In the genomic region with DNA sequence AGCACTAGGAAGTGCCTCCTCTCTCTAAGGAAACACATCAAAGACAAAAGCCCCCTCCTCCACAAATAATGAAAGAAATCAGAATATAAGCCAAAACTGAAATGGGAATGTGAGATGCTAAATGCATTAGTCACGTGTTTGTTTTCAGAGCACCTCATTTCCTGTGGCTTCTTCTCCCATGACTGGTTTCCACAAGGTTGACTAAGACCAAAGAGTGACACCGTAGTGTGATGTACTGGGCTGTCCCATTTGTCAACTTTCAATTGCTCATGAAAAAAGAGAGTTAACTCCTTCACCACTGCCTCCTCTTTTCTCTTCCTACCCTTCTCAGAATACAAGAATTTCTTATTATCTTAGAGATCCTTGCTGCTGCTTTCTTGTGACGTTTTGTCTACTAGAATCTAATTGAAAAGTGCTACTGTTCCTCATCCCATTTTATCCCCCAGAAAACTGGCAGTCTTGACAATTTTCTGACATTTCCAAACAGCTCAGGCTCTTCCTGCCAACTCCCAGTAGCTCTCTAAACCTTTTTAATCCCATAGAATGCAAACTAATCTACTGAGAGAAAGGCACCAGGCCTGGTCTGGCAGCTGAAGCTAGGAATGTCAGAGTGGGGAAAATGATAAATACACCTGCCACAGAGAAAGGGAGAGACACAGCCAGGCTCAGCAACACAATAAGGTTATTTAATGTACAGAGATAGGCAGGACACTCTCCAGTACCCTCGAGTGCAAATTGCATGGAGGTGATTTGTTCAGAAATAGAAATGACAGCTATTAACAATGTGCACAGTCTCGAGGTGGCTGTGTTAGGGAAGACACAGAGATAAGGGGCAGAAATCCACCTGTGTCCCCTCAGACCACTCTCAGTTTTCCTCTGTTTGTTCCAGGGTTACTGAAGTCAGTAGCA, we compare ENCODE assay signal across 20 cellular contexts.
DNase-seq lines count a peak whose midpoint lies in the region; ATAC-seq, FAIRE-seq and TF ChIP-seq lines count a peak whose summit lies in the region.
"Had no signal": no experiment of that assay in that cellular context is flagged by ENCODE, and none has a peak within 500 bp of the region (broad histone marks: within the 10 kb centered on the region; RNA-seq: fewer than 3 reads in every experiment).

No MANE protein-coding gene starts in this region.

- no peak for FAIRE-seq in keratinocyte (lab: Jason Lieb, UNC)
- FAIRE-seq: GM12892 had no signal

- H2AFZ ChIP-seq in keratinocyte (ENCODE audit: control insufficient read depth, low read length), result no peak overlapping the region

- H3K36me3 ChIP-seq in keratinocyte (ENCODE audit: control insufficient read depth in 2 of 2, extremely low read depth in 1 of 2, insufficient read depth in 2 of 2, low read length in 2 of 2), result no peaks in the 10 kb centered on the region
- no peaks in the 10 kb centered on the region for H3K36me3 ChIP-seq in H7 (replicated peaks; ENCODE audit: control insufficient read depth, insufficient read depth, low read length)
- H3K36me3 ChIP-seq: colonic mucosa, prostate gland, uterus had no signal

- dilution Hi-C loops in keratinocyte (cut with MboI; ENCODE audit: extremely low pct_ligation_motif_present, low sequenced_read_pairs), result no loop called here

- no peaks in the 10 kb centered on the region for H3K9me1 ChIP-seq in keratinocyte (ENCODE audit: control insufficient read depth, extremely low read depth, insufficient read depth, low read length)

- H3K79me2 ChIP-seq in keratinocyte (ENCODE audit: control insufficient read depth, insufficient read depth, low read length), result no peaks in the 10 kb centered on the region

- H3K27ac ChIP-seq in keratinocyte (ENCODE audit: control insufficient read depth, insufficient read depth, low read length), result no peak overlapping the region
- H3K27ac ChIP-seq: colonic mucosa, prostate gland, uterus had no signal

- ATAC-seq in HG02610 (IDR thresholded peaks at IDR 0.05; ENCODE audit: unreplicated experiment), result peak; percentile 78
- no peak for ATAC-seq in HG03571 (IDR thresholded peaks at IDR 0.05; ENCODE audit: unreplicated experiment)
- ATAC-seq in HG02884 (IDR thresholded peaks at IDR 0.05; ENCODE audit: unreplicated experiment), result no peak
- ATAC-seq in HG03097 (IDR thresholded peaks at IDR 0.05; ENCODE audit: low FRiP score, unreplicated experiment), result no peak

- DNase-seq in AG08395 (ENCODE audit: low spot score) (peak; percentile 6), SK-N-DZ (ENCODE audit: low spot score) (peak; percentile 60), keratinocyte (ENCODE audit: low read depth, low spot score) (no peak), H7 (no peak)
- DNase-seq: activated naive CD4-positive, alpha-beta T cell treated with anti-CD3 and anti-CD28 coated beads, Interleukin-2, amount 50 U/mL, for 16 hours; AML-193; colonic mucosa; DMS79; GOT3; midbrain; MM.1S; NCI-H526; stimulated activated CD4-positive, alpha-beta T cell treated with anti-CD3 and anti-CD28 coated beads, Interleukin-2, amount 100 ng/mL, for 24 hours; uterus had no signal

- no peaks in the 10 kb centered on the region for H4K20me1 ChIP-seq in keratinocyte (ENCODE audit: control insufficient read depth, extremely low read depth, insufficient read depth, low read length)

- TF ChIP-seq CTCF in keratinocyte (optimal IDR thresholded peaks at IDR 0.05 in 1 of 3, IDR thresholded peaks at IDR 0.05 in 1 of 3, conservative IDR thresholded peaks at IDR 0.05 in 1 of 3; ENCODE audit: extremely low read depth in 1 of 3, insufficient read depth in 2 of 3, low read length in 3 of 3), result no peak

- no peak overlapping the region for H3K9ac ChIP-seq in keratinocyte (ENCODE audit: control insufficient read depth, extremely low read depth, insufficient read depth, low read length)

- peaks cover 5% of the 10 kb centered on the region for H3K4me1 ChIP-seq in keratinocyte (ENCODE audit: control insufficient read depth, extremely low read depth, insufficient read depth, low read length)
- H3K4me1 ChIP-seq: colonic mucosa, prostate gland, uterus had no signal

- no peaks in the 10 kb centered on the region for H3K27me3 ChIP-seq in keratinocyte (ENCODE audit: control insufficient read depth, extremely low read depth, insufficient read depth, low read length)
- H3K27me3 ChIP-seq in H7 (ENCODE audit: control insufficient read depth, insufficient read depth, low read length), result no peaks in the 10 kb centered on the region
- H3K27me3 ChIP-seq: colonic mucosa, uterus had no signal

- H3K4me3 ChIP-seq in keratinocyte (ENCODE audit: control insufficient read depth in 2 of 3, extremely low read depth in 1 of 3, insufficient read depth in 2 of 3, low read depth in 1 of 3, low read length in 3 of 3), result no peak overlapping the region
- H3K4me3 ChIP-seq in H7 (ENCODE audit: insufficient read depth, low read depth, low read length), result no peak overlapping the region
- H3K4me3 ChIP-seq: colonic mucosa, prostate gland, uterus had no signal

- peak overlapping the region; percentile 41 for H3K4me2 ChIP-seq in keratinocyte (ENCODE audit: control insufficient read depth, extremely low read depth, insufficient read depth, low read depth, low read length)

- no peaks in the 10 kb centered on the region for H3K9me3 ChIP-seq in keratinocyte (ENCODE audit: control insufficient read depth, low read depth, low read length)
- H3K9me3 ChIP-seq: colonic mucosa, prostate gland, uterus had no signal

Comparison
In these comparisons a context has a peak if more than half of its experiments do, and no peak if none do; other contexts are left out.
1. DNase-seq: peak in AG08395 (single experiment) and SK-N-DZ (single experiment); none in keratinocyte (single experiment) and H7 (single experiment).